2 cellular contexts compared by ENCODE assay signal in the genomic region with DNA sequence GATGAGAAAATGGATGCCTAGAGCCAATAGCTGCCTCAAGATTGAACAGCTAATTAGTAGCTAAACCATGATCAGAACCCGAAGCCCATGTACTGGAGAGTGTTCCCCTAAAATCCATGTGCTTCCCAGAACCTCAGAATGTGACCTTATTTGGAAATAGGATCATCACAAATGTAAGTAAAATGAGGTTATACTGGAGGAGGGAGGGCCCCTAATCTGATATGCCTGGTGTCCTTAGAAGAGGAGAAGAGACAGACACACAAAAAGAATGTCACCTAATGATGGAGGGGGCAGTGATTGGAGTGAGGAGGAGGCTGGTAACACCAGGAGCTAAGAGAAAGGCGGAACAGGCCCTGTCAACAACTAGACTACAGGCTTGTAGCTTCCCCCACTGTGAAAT.
TF ChIP-seq lines count a peak whose summit lies in the region.

No MANE protein-coding gene starts in this region.

TF ChIP-seq in GM23338, 12 proteins besides CTCF, POLR2A, EP300 and RAD21:
- TF ChIP-seq CREB1 (CRISPR knock-in tag; IDR thresholded peaks at IDR 0.05; ENCODE audit: low read depth): no peak
- TF ChIP-seq STAT1 (IDR thresholded peaks at IDR 0.05; ENCODE audit: unreplicated experiment): no peak
- no peak for TF ChIP-seq ZNF331 (CRISPR knock-in tag; IDR thresholded peaks at IDR 0.05; ENCODE audit: low read depth)

TF ChIP-seq in SK-N-SH, 30 proteins besides CTCF, POLR2A, EP300 and RAD21:
- no peak for TF ChIP-seq YY1 (IDR thresholded peaks at IDR 0.05; ENCODE audit: low read depth)
- no peak for TF ChIP-seq EZH2phosphoT487 (IDR thresholded peaks at IDR 0.05; ENCODE audit: borderline replicate concordance, low read depth)
- TF ChIP-seq RFX5 (IDR thresholded peaks at IDR 0.05; ENCODE audit: low read length): no peak
- TF ChIP-seq, protein P1, sequence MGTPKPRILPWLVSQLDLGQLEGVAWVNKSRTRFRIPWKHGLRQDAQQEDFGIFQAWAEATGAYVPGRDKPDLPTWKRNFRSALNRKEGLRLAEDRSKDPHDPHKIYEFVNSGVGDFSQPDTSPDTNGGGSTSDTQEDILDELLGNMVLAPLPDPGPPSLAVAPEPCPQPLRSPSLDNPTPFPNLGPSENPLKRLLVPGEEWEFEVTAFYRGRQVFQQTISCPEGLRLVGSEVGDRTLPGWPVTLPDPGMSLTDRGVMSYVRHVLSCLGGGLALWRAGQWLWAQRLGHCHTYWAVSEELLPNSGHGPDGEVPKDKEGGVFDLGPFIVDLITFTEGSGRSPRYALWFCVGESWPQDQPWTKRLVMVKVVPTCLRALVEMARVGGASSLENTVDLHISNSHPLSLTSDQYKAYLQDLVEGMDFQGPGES (IDR thresholded peaks at IDR 0.05; ENCODE audit: low read depth, low read length): no peak
- TF ChIP-seq SIN3A (IDR thresholded peaks at IDR 0.05; ENCODE audit: borderline replicate concordance, low read depth, low read length): no peak
- TF ChIP-seq JUND (IDR thresholded peaks at IDR 0.05): no peak
- TF ChIP-seq RCOR1 (IDR thresholded peaks at IDR 0.05; ENCODE audit: low read length): no peak
- TF ChIP-seq GATA2 (CRISPR knock-in tag; IDR thresholded peaks at IDR 0.05): no peak
- TF ChIP-seq NRF1 (IDR thresholded peaks at IDR 0.05; ENCODE audit: low read depth, low read length): no peak
